1 cellular context compared by ENCODE assay signal in the genomic region with DNA sequence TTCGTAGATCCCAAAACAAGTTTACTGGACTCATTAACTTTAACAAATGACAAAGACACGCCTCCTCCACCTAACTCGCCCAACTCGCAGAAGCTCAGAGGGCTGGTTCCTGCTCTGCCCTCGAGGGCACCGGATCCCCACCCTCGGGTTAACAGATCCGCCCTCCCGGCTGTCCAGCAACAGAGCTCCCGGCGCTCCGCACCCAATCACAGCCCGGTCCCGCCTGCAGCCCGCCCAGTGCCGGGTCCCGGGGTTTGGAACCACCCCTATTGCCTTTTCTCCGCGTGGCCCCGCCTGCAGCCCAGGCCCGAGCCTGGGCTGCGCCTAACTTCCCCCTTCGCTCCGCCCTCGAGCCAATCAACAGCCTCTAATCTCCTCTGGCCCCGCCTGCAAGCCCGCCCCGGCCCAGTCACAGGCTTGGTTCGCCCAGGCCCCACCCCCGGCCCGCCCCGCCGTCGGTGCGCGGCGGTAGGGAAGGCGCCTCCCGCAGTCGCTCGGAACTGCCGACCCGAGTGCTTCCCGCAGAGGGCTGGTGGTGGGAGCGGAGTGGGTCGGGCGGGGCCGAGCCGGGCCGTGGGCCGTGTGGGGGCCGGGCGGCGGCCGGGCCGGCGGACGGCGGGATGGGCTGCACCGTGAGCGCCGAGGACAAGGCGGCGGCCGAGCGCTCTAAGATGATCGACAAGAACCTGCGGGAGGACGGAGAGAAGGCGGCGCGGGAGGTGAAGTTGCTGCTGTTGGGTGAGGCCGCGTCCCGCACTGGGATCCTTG.
TF ChIP-seq lines count a peak whose summit lies in the region.

TSS of gene GNAI2 (plus strand) at position 489 of the 768 bp plus-strand sequence. CDS start at position 621, 132 bp downstream.

TF ChIP-seq in HepG2, 621 proteins besides CTCF, POLR2A, EP300 and RAD21 (continued from another document):
- TF ChIP-seq, protein P1, sequence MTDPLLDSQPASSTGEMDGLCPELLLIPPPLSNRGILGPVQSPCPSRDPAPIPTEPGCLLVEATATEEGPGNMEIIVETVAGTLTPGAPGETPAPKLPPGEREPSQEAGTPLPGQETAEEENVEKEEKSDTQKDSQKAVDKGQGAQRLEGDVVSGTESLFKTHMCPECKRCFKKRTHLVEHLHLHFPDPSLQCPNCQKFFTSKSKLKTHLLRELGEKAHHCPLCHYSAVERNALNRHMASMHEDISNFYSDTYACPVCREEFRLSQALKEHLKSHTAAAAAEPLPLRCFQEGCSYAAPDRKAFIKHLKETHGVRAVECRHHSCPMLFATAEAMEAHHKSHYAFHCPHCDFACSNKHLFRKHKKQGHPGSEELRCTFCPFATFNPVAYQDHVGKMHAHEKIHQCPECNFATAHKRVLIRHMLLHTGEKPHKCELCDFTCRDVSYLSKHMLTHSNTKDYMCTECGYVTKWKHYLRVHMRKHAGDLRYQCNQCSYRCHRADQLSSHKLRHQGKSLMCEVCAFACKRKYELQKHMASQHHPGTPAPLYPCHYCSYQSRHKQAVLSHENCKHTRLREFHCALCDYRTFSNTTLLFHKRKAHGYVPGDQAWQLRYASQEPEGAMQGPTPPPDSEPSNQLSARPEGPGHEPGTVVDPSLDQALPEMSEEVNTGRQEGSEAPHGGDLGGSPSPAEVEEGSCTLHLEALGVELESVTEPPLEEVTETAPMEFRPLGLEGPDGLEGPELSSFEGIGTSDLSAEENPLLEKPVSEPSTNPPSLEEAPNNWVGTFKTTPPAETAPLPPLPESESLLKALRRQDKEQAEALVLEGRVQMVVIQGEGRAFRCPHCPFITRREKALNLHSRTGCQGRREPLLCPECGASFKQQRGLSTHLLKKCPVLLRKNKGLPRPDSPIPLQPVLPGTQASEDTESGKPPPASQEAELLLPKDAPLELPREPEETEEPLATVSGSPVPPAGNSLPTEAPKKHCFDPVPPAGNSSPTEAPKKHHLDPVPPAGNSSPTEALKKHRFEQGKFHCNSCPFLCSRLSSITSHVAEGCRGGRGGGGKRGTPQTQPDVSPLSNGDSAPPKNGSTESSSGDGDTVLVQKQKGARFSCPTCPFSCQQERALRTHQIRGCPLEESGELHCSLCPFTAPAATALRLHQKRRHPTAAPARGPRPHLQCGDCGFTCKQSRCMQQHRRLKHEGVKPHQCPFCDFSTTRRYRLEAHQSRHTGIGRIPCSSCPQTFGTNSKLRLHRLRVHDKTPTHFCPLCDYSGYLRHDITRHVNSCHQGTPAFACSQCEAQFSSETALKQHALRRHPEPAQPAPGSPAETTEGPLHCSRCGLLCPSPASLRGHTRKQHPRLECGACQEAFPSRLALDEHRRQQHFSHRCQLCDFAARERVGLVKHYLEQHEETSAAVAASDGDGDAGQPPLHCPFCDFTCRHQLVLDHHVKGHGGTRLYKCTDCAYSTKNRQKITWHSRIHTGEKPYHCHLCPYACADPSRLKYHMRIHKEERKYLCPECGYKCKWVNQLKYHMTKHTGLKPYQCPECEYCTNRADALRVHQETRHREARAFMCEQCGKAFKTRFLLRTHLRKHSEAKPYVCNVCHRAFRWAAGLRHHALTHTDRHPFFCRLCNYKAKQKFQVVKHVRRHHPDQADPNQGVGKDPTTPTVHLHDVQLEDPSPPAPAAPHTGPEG (CRISPR knock-in tag; IDR thresholded peaks at IDR 0.05): no peak; the same call in 1 of the 2 replicates
- TF ChIP-seq NFATC3 (CRISPR knock-in tag; IDR thresholded peaks at IDR 0.05): no peak
- TF ChIP-seq TCF12 (IDR thresholded peaks at IDR 0.05): no peak
- no peak for TF ChIP-seq TCF12 (CRISPR knock-in tag; IDR thresholded peaks at IDR 0.05)
- no peak for TF ChIP-seq CBX1 (IDR thresholded peaks at IDR 0.05; ENCODE audit: low read depth)
- peak; percentile 59; the same call in 1 of the 2 replicates for TF ChIP-seq DR1 (CRISPR knock-in tag; IDR thresholded peaks at IDR 0.05)
- no peak for TF ChIP-seq ZNF883 (CRISPR knock-in tag; IDR thresholded peaks at IDR 0.05; ENCODE audit: not compliant biosample characterization)
- TF ChIP-seq NFKB2 (CRISPR knock-in tag; IDR thresholded peaks at IDR 0.05; ENCODE audit: borderline replicate concordance): no peak
- TF ChIP-seq KMT2B (CRISPR knock-in tag; IDR thresholded peaks at IDR 0.05): no peak
TF ChIP-seq in HepG2: peak in this region for 104.
